In genomic region chr10:80168679-80169380, GRCh38 we compare ENCODE assay signal across 9 cellular contexts. TPM values are rescaled to one million over a fixed set of nuclear protein-coding genes. Genes with fewer than 3 reads are reported as not detected.
A peak's percentile ranks its signal among the peaks of the same experiment; 100 is the strongest.
DNase-seq lines count a peak whose midpoint lies in the region; ATAC-seq and TF ChIP-seq lines count a peak whose summit lies in the region.
"Had no signal": no experiment of that assay in that cellular context is flagged by ENCODE, and none has a peak within 500 bp of the region (broad histone marks: within the 10 kb centered on the region; RNA-seq: fewer than 3 reads in every experiment).

No MANE protein-coding gene starts in this region.

- POLR2A ChIA-PET in WTC11 (lab: Charles Lee): no interaction called here

- peaks cover 10% of the 10 kb centered on the region; the same call in 1 of the 2 replicates for H3K36me3 Mint-ChIP-seq in WTC11

- no peaks in the 10 kb centered on the region for H3K27me3 Mint-ChIP-seq in WTC11 (ENCODE audit: low read depth)

- no peak overlapping the region for H3K4me3 Mint-ChIP-seq in WTC11

- no peak overlapping the region for H3K27ac Mint-ChIP-seq in WTC11

- no peak overlapping the region for H3K27ac ChIP-seq in caudate nucleus (ENCODE audit: low read depth, low read length)
- H3K27ac ChIP-seq: epithelial cell of prostate had no signal

- ATAC-seq in GM19372 (IDR thresholded peaks at IDR 0.05; ENCODE audit: low read depth, unreplicated experiment) (peak; percentile 52), WTC11 (peak; percentile 71)

- CTCF ChIA-PET in WTC11 (lab: Charles Lee): interaction anchor here (1.1 to 2.2 kb wide), 5 partner anchors 16 to 110 kb away, joined by 3 to 10 read pairs (median 5); no protein-coding TSS in a partner anchor

- no peaks in the 10 kb centered on the region for H3K9me3 Mint-ChIP-seq in WTC11

- H3K4me1 Mint-ChIP-seq in WTC11: peaks cover 22% of the 10 kb centered on the region

- TF ChIP-seq CTCF in WTC11 (IDR thresholded peaks at IDR 0.05): peak; percentile 54

- DNase-seq in AG20443 (ENCODE audit: low spot score) (peak; percentile 44), WTC11 (ENCODE audit: low spot score) (peak; percentile 58), iPS-NIHi7 (ENCODE audit: extremely low spot score) (peak; percentile 78), DMS79 treated with DMSO at 0.1 percent for 48 hours (lab: John Stamatoyannopoulos, UW) (no peak), caudate nucleus (lab: John Stamatoyannopoulos, UW) (no peak), SW 1271 (lab: John Stamatoyannopoulos, UW) (no peak), NCI-H2227 (lab: John Stamatoyannopoulos, UW; ENCODE audit: unreplicated experiment) (no peak)

TF ChIP-seq in WTC11, 78 proteins besides CTCF, POLR2A, EP300 and RAD21:
- TF ChIP-seq RORB (CRISPR knock-in tag; IDR thresholded peaks at IDR 0.05) (no peak), IRF2 (CRISPR knock-in tag; IDR thresholded peaks at IDR 0.05; ENCODE audit: borderline replicate concordance, low read depth) (no peak)
- TF ChIP-seq, protein P1, sequence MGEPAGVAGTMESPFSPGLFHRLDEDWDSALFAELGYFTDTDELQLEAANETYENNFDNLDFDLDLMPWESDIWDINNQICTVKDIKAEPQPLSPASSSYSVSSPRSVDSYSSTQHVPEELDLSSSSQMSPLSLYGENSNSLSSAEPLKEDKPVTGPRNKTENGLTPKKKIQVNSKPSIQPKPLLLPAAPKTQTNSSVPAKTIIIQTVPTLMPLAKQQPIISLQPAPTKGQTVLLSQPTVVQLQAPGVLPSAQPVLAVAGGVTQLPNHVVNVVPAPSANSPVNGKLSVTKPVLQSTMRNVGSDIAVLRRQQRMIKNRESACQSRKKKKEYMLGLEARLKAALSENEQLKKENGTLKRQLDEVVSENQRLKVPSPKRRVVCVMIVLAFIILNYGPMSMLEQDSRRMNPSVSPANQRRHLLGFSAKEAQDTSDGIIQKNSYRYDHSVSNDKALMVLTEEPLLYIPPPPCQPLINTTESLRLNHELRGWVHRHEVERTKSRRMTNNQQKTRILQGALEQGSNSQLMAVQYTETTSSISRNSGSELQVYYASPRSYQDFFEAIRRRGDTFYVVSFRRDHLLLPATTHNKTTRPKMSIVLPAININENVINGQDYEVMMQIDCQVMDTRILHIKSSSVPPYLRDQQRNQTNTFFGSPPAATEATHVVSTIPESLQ (CRISPR knock-in tag; IDR thresholded peaks at IDR 0.05): no peak

RNA-seq across cellular contexts. Expression of gene PLAC9, which starts 36.3 kb away (rescaled TPM):
- 4.6 to 7.3 TPM (median 6.6 TPM) in 3 replicates for total RNA-seq in WTC11 (2021)

RNA-seq across cellular contexts. Expression of gene ANXA11, which starts 36.5 kb away (rescaled TPM):
- total RNA-seq in WTC11 (2021): 67.5 to 83.3 TPM (median 80.1 TPM) in 3 replicates

Comparison
In these comparisons a context has a peak if more than half of its experiments do, and no peak if none do; other contexts are left out.
1. DNase-seq: peak in AG20443 (single experiment), WTC11 (single experiment) and iPS-NIHi7 (single experiment); none in DMS79 treated with DMSO at 0.1 percent for 48 hours (single experiment), caudate nucleus (0 of 61), SW 1271 (0 of 2) and NCI-H2227 (single experiment).